ENCODE assay signal across 10 cellular contexts in the genomic region with DNA sequence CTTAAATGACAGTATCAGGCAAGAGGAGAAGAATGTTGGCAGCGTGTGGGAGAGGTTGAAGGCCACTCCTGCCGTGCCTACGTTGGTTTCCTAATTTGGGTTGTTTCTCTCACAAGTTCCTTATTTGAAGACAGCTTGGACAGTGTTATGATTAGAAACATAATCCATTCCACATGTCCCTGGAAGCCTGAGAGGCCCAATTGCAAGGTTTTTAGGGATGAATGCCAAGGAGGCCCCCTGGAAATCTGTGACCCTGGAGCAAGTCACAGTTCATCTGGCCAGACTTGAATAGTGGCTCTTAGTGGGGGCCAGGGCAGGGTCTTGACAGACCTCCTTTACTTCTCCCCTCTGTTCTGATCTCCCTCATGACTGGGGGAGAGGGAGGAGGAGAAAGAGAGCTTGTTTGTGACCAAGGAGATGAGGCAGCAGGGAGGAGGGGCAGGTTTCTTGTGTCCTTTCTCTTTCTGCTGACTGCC.
DNase-seq lines count a peak whose midpoint lies in the region; ATAC-seq and TF ChIP-seq lines count a peak whose summit lies in the region.
"Had no signal": no experiment of that assay in that cellular context is flagged by ENCODE, and none has a peak within 500 bp of the region (broad histone marks: within the 10 kb centered on the region; RNA-seq: fewer than 3 reads in every experiment).

No MANE protein-coding gene starts in this region.

- no peak overlapping the region for H2AFZ ChIP-seq in smooth muscle cell (ENCODE audit: low read depth)

- H3K4me1 ChIP-seq in neutrophil (ENCODE audit: control insufficient read depth in 1 of 2, insufficient read depth in 1 of 2, low read depth in 1 of 2, low read length in 1 of 2) (peaks cover 25 to 26% of the 10 kb centered on the region in 2 experiments), smooth muscle cell (ENCODE audit: low read depth) (no peaks in the 10 kb centered on the region), HAP-1 (no peaks in the 10 kb centered on the region)

- 23% methylated on average over 3 of the region's 3 CpGs for WGBS in smooth muscle cell (ENCODE audit: low lambda C conversion rate)

- TF ChIP-seq CTCF in fibroblast of pulmonary artery (IDR thresholded peaks at IDR 0.05; ENCODE audit: low read length, missing control alignments) (no peak), neutrophil (IDR thresholded peaks at IDR 0.05) (no peak), smooth muscle cell (IDR thresholded peaks at IDR 0.05; ENCODE audit: borderline replicate concordance, insufficient read depth, poor library complexity, severe bottlenecking) (no peak)

- H3F3A ChIP-seq in smooth muscle cell (ENCODE audit: low read depth) = no peaks in the 10 kb centered on the region

- DNase-seq in AG08395 (ENCODE audit: low spot score) = peak; percentile 53
- DNase-seq in OCI-M1 (lab: John Stamatoyannopoulos, UW) = peak; percentile 13
- peak; percentile 82 for DNase-seq in fibroblast of pulmonary artery (ENCODE audit: low read depth)
- no peak for DNase-seq in stimulated activated CD4-positive, alpha-beta T cell treated with anti-CD3 and anti-CD28 coated beads, Interleukin-2, amount 100 ng/mL, for 48 hours
- no peak for DNase-seq in smooth muscle cell (lab: John Stamatoyannopoulos, UW; ENCODE audit: unreplicated experiment)
- no peak for DNase-seq in HAP-1 (ENCODE audit: low spot score in 2 of 2)
- DNase-seq: CD4-positive, CD25-positive, alpha-beta regulatory T cell; kidney glomerular epithelial cell had no signal

- H4K20me1 ChIP-seq in smooth muscle cell (ENCODE audit: low read depth) = no peaks in the 10 kb centered on the region

- H3K4me2 ChIP-seq in smooth muscle cell = no peak overlapping the region

- no peak overlapping the region for H3K9ac ChIP-seq in smooth muscle cell (ENCODE audit: low read depth)

- H3K27me3 ChIP-seq in neutrophil (no peaks in the 10 kb centered on the region), smooth muscle cell (ENCODE audit: low read depth) (no peaks in the 10 kb centered on the region), HAP-1 (ENCODE audit: low read depth) (no peaks in the 10 kb centered on the region)

- no peak overlapping the region for H3K4me3 ChIP-seq in fibroblast of pulmonary artery (replicated peaks; ENCODE audit: low read depth, low read length)
- no peak overlapping the region for H3K4me3 ChIP-seq in neutrophil (ENCODE audit: low read depth in 1 of 2, low read length in 1 of 2)
- no peak overlapping the region for H3K4me3 ChIP-seq in smooth muscle cell
- no peak overlapping the region for H3K4me3 ChIP-seq in HAP-1

- in situ Hi-C loops in HAP-1 (cut with MboI; ENCODE audit: low sequenced_read_pairs) = no loop called here

- no peaks in the 10 kb centered on the region for H3K79me2 ChIP-seq in smooth muscle cell (ENCODE audit: low read depth)

- H3K27ac ChIP-seq in neutrophil (peak overlapping the region; percentile 35), smooth muscle cell (ENCODE audit: low read depth) (no peak overlapping the region)

- no peak for ATAC-seq in GM19023 (IDR thresholded peaks at IDR 0.05; ENCODE audit: unreplicated experiment)

- H3K36me3 ChIP-seq in neutrophil (no peaks in the 10 kb centered on the region), smooth muscle cell (ENCODE audit: low read depth) (no peaks in the 10 kb centered on the region), HAP-1 (replicated peaks) (no peaks in the 10 kb centered on the region)

- H3K9me3 ChIP-seq in neutrophil (no peaks in the 10 kb centered on the region), smooth muscle cell (replicated peaks; ENCODE audit: low read depth) (no peaks in the 10 kb centered on the region), HAP-1 (no peaks in the 10 kb centered on the region)

Comparison
In these comparisons a context has a peak if more than half of its experiments do, and no peak if none do; other contexts are left out.
1. DNase-seq: peak in AG08395 (single experiment), OCI-M1 (single experiment) and fibroblast of pulmonary artery (single experiment); none in stimulated activated CD4-positive, alpha-beta T cell treated with anti-CD3 and anti-CD28 coated beads, Interleukin-2, amount 100 ng/mL, for 48 hours (0 of 2), smooth muscle cell (single experiment) and HAP-1 (0 of 2).